ENCODE assay signal across 11 cellular contexts in genomic region chr17:63676540-63676933, GRCh38. TPM values are rescaled to one million over a fixed set of nuclear protein-coding genes. Genes with fewer than 3 reads are reported as not detected.
DNase-seq lines count a peak whose midpoint lies in the region; ATAC-seq and TF ChIP-seq lines count a peak whose summit lies in the region.
"Had no signal": no experiment of that assay in that cellular context is flagged by ENCODE, and none has a peak within 500 bp of the region (broad histone marks: within the 10 kb centered on the region; RNA-seq: fewer than 3 reads in every experiment).

No MANE protein-coding gene starts in this region.

- no peak for ATAC-seq in upper lobe of right lung
- ATAC-seq in GM21737 (IDR thresholded peaks at IDR 0.05; ENCODE audit: unreplicated experiment) = no peak
- ATAC-seq in GM21717 (IDR thresholded peaks at IDR 0.05; ENCODE audit: unreplicated experiment) = no peak

- peak overlapping the region; percentile 17 for H3K27ac Mint-ChIP-seq in activated naive CD4-positive, alpha-beta T cell treated with anti-CD3 and anti-CD28 coated beads, Interleukin-2, amount 10 ng/mL, durations not matched to agents 7 days and 5 days

- intact Hi-C loops in upper lobe of right lung (cut with DNase I) = no loop called here

- H3K36me3 ChIP-seq in mucosa of stomach (ENCODE audit: control insufficient read depth, insufficient read depth, low read length) = no peaks in the 10 kb centered on the region
- peaks cover 15% of the 10 kb centered on the region for H3K36me3 ChIP-seq in upper lobe of right lung

- H3K9ac ChIP-seq in mucosa of stomach (ENCODE audit: low read length) = peak overlapping the region; percentile 42

- H3K27ac ChIP-seq in coronary artery (peak overlapping the region; percentile 72 to 87), upper lobe of right lung (peak overlapping the region; percentile 80)
- H3K27ac ChIP-seq: SK-N-MC had no signal

- H3K4me1 ChIP-seq in mucosa of stomach (ENCODE audit: control insufficient read depth, insufficient read depth, low read length) (peaks cover 27% of the 10 kb centered on the region), upper lobe of right lung (peaks cover 53% of the 10 kb centered on the region)

- H3K36me3 Mint-ChIP-seq in activated naive CD4-positive, alpha-beta T cell treated with anti-CD3 and anti-CD28 coated beads, Interleukin-2, amount 10 ng/mL, durations not matched to agents 7 days and 5 days = peaks cover 19% of the 10 kb centered on the region

- H3K27me3 ChIP-seq in mucosa of stomach (ENCODE audit: control insufficient read depth, insufficient read depth, low read length) = no peaks in the 10 kb centered on the region
- H3K27me3 ChIP-seq in upper lobe of right lung = no peaks in the 10 kb centered on the region

- H3K9me3 ChIP-seq in mucosa of stomach (ENCODE audit: control insufficient read depth, low read length) (no peaks in the 10 kb centered on the region), upper lobe of right lung (no peaks in the 10 kb centered on the region)

- CTCF ChIA-PET in activated naive CD4-positive, alpha-beta T cell treated with anti-CD3 and anti-CD28 coated beads, Interleukin-2, amount 10 ng/mL, durations not matched to agents 7 days and 5 days (lab: Charles Lee) = interaction anchor here (1.2 kb wide), 2 partner anchors 8 to 34 kb away, joined by 3 to 5 read pairs; no protein-coding TSS in a partner anchor

- H3K27me3 Mint-ChIP-seq in activated naive CD4-positive, alpha-beta T cell treated with anti-CD3 and anti-CD28 coated beads, Interleukin-2, amount 10 ng/mL, durations not matched to agents 7 days and 5 days = no peaks in the 10 kb centered on the region

- H3K4me3 ChIP-seq in coronary artery = no peak overlapping the region
- peak overlapping the region; percentile 0 for H3K4me3 ChIP-seq in mucosa of stomach (ENCODE audit: low read length)
- no peak overlapping the region for H3K4me3 ChIP-seq in upper lobe of right lung
- H3K4me3 ChIP-seq: SK-N-MC had no signal

- H3K9me3 Mint-ChIP-seq in activated naive CD4-positive, alpha-beta T cell treated with anti-CD3 and anti-CD28 coated beads, Interleukin-2, amount 10 ng/mL, durations not matched to agents 7 days and 5 days = no peaks in the 10 kb centered on the region

- no peak for TF ChIP-seq CTCF in coronary artery (IDR thresholded peaks at IDR 0.05)
- no peak for TF ChIP-seq CTCF in upper lobe of right lung (IDR thresholded peaks at IDR 0.05)

- H3K4me3 Mint-ChIP-seq in activated naive CD4-positive, alpha-beta T cell treated with anti-CD3 and anti-CD28 coated beads, Interleukin-2, amount 10 ng/mL, durations not matched to agents 7 days and 5 days = no peak overlapping the region

- DNase-seq in activated naive CD4-positive, alpha-beta T cell treated with anti-CD3 and anti-CD28 coated beads, Interleukin-2, amount 10 ng/mL, durations not matched to agents 7 days and 5 days = no peak
- no peak for DNase-seq in activated naive CD4-positive, alpha-beta T cell treated with anti-CD3 and anti-CD28 coated beads, Interleukin-2, amount 50 U/mL, for 16 hours
- DNase-seq in coronary artery (ENCODE audit: low spot score) = no peak
- no peak for DNase-seq in upper lobe of right lung
- no peak for DNase-seq in medulla oblongata (ENCODE audit: extremely low spot score)
- DNase-seq: cortex of kidney, NCI-H2171 had no signal

- no peaks in the 10 kb centered on the region for H3K4me1 Mint-ChIP-seq in activated naive CD4-positive, alpha-beta T cell treated with anti-CD3 and anti-CD28 coated beads, Interleukin-2, amount 10 ng/mL, durations not matched to agents 7 days and 5 days

RNA-seq across cellular contexts. Expression of gene LIMD2, which starts 23.4 kb away (rescaled TPM):
- total RNA-seq in upper lobe of right lung = 22.9 TPM

RNA-seq across cellular contexts. Expression of gene MAP3K3, which starts 54.3 kb away (rescaled TPM):
- total RNA-seq in upper lobe of right lung = 57.5 TPM
